ENCODE assay signal across 14 cellular contexts in the genomic region with DNA sequence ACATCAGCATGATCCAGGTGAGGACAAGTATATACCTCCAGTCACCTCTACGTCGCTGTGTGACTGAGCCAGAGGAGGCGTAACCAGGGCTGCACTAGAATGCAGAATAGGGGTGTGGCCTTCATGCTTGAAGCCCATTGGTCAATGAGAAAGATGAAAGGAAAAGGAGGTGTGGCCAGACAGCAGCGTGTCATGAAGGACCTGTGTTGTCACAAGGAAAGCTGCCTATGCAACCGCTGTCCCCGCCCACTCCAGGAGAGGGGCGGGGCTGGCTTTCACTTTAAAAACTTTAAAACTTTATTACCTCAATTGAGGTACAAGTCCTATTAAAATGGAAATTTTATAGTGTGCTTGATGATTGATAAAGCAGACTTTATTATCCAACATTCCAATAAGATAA. TPM values are rescaled to one million over a fixed set of nuclear protein-coding genes. Genes with fewer than 3 reads are reported as not detected.
"Had no signal": no experiment of that assay in that cellular context is flagged by ENCODE, and none has a peak within 500 bp of the region (broad histone marks: within the 10 kb centered on the region; RNA-seq: fewer than 3 reads in every experiment).

A gene with protein sequence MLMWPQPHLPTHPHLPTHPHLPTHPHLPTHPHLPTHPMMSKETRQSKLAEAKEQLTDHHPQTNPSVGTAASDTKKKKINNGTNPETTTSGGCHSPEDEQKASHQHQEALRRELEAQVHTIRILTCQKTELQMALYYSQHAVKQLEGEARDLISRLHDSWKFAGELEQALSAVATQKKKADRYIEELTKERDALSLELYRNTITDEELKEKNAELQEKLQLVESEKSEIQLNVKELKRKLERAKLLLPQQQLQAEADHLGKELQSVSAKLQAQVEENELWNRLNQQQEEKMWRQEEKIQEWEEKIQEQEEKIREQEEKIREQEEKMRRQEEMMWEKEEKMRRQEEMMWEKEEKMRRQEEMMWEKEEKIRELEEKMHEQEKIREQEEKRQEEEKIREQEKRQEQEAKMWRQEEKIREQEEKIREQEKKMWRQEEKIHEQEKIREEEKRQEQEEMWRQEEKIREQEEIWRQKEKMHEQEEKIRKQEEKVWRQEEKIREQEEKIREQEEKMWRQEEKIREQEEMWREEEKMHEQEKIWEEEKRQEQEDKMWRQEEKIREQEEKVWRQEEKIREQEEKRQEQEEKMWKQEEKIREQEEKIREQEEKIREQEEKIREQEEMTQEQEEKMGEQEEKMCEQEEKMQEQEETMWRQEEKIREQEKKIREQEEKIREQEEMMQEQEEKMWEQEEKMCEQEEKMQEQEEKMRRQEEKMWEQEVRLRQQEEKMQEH (minus strand): TSS at position 101 of the 400 bp plus-strand sequence. CDS start 91 bp downstream, at position 10.

RNA-seq across cellular contexts. Expression of the gene that starts here (rescaled TPM):
- total RNA-seq: stomach, subcutaneous adipose tissue, suprapubic skin, temporal lobe, thoracic aorta, thyroid gland, tibial nerve, transverse colon, upper lobe of left lung, upper lobe of right lung, ureter, urinary bladder, uterus, vagina had no signal
- polyA plus RNA-seq: stomach, urinary bladder had no signal
